ENCODE assay signal across 21 cellular contexts in the genomic region with DNA sequence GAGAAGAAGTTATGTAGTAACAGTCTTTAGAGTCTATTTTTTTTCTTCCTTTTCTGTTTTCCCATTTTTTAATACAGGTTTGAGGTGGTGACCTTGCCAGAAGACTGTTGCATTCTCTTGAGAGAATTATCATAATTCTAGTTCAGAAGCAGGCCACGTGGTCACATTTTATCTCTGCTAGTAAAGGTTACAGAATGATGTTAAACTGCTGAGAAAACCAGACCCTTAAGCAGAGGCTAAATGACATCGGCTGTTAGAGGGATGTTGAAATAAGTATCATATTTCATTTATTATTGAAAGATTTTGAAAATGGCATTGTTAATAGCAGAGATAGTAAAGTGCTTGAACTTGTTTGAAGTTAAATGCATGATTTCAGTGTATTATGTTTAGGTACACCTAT.
"Had no signal": no experiment of that assay in that cellular context is flagged by ENCODE, and none has a peak within 500 bp of the region (broad histone marks: within the 10 kb centered on the region; RNA-seq: fewer than 3 reads in every experiment).

No MANE protein-coding gene starts in this region.

- H3K27ac ChIP-seq: esophagus squamous epithelium, gastroesophageal sphincter, heart left ventricle, left lung, parathyroid adenoma, right lobe of liver, vagina had no signal

- H3K4me3 ChIP-seq: esophagus squamous epithelium, gastroesophageal sphincter, heart left ventricle, left lung, right lobe of liver, smooth muscle cell, vagina had no signal

- H3K9ac ChIP-seq: parathyroid adenoma had no signal

- H3K79me2 ChIP-seq: parathyroid adenoma had no signal

- H3K36me3 ChIP-seq: left lung, right lobe of liver, vagina had no signal

- H3K9me3 Mint-ChIP-seq: activated CD4-positive, alpha-beta T cell treated with anti-CD3 and anti-CD28 coated beads, Interleukin-2, amount 10 ng/mL, durations not matched to agents 24 days and 14 days; activated CD8-positive, alpha-beta T cell treated with anti-CD3 and anti-CD28 coated beads for 36 hours; activated naive CD8-positive, alpha-beta T cell treated with anti-CD3 and anti-CD28 coated beads, Interleukin-2, amount 50 U/mL, for 24 hours; activated T-helper 17 cell treated with anti-CD3 and anti-CD28 coated beads, Interleukin-2, amount 50 U/mL, for 72 hours; nephron; stimulated activated naive CD8-positive, alpha-beta T cell treated with anti-CD3 and anti-CD28 coated beads, Interleukin-15, amount 100 ng/mL, for 72 hours had no signal

- ATAC-seq: activated CD8-positive, alpha-beta T cell treated with anti-CD3 and anti-CD28 coated beads for 36 hours; activated naive CD8-positive, alpha-beta T cell treated with anti-CD3 and anti-CD28 coated beads, Interleukin-2, amount 50 U/mL, for 24 hours; activated T-helper 17 cell treated with anti-CD3 and anti-CD28 coated beads, Interleukin-2, amount 50 U/mL, for 72 hours; gastroesophageal sphincter; left lung; right lobe of liver; stimulated activated naive CD8-positive, alpha-beta T cell treated with anti-CD3 and anti-CD28 coated beads, Interleukin-15, amount 100 ng/mL, for 72 hours had no signal

- H3K4me1 ChIP-seq: parathyroid adenoma had no signal

- DNase-seq: activated CD4-positive, alpha-beta T cell treated with anti-CD3 and anti-CD28 coated beads, Interleukin-2, amount 10 ng/mL, durations not matched to agents 24 days and 14 days; activated CD8-positive, alpha-beta T cell treated with anti-CD3 and anti-CD28 coated beads for 36 hours; activated naive CD4-positive, alpha-beta T cell; activated naive CD8-positive, alpha-beta T cell treated with anti-CD3 and anti-CD28 coated beads, Interleukin-2, amount 50 U/mL, for 24 hours; activated T-cell treated with anti-CD3 and anti-CD28 coated beads, Interleukin-2, amount 50 U/mL, for 1 hour; dermis blood vessel endothelial cell; effector memory CD4-positive, alpha-beta T cell; esophagus squamous epithelium; heart left ventricle; left lung; midbrain; right lobe of liver; stimulated activated CD4-positive, alpha-beta T cell treated with anti-CD3 and anti-CD28 coated beads, Interleukin-4, amount 100 ng/mL, for 1 hour; stimulated activated naive CD8-positive, alpha-beta T cell treated with anti-CD3 and anti-CD28 coated beads, Interleukin-15, amount 100 ng/mL, for 72 hours; trophoblast cell had no signal

- H3K27ac Mint-ChIP-seq: activated CD4-positive, alpha-beta T cell treated with anti-CD3 and anti-CD28 coated beads, Interleukin-2, amount 10 ng/mL, durations not matched to agents 24 days and 14 days; activated CD8-positive, alpha-beta T cell treated with anti-CD3 and anti-CD28 coated beads for 36 hours; activated naive CD8-positive, alpha-beta T cell treated with anti-CD3 and anti-CD28 coated beads, Interleukin-2, amount 50 U/mL, for 24 hours; activated T-helper 17 cell treated with anti-CD3 and anti-CD28 coated beads, Interleukin-2, amount 50 U/mL, for 72 hours; nephron; stimulated activated naive CD8-positive, alpha-beta T cell treated with anti-CD3 and anti-CD28 coated beads, Interleukin-15, amount 100 ng/mL, for 72 hours had no signal

- H3K9me3 ChIP-seq: esophagus squamous epithelium, gastroesophageal sphincter, heart left ventricle, left lung, right lobe of liver, vagina had no signal

- H3K27me3 ChIP-seq: esophagus squamous epithelium, gastroesophageal sphincter, heart left ventricle, left lung, right lobe of liver, vagina had no signal

- H3K4me2 ChIP-seq: smooth muscle cell had no signal

- H2AFZ ChIP-seq: parathyroid adenoma had no signal
